In the genomic region with DNA sequence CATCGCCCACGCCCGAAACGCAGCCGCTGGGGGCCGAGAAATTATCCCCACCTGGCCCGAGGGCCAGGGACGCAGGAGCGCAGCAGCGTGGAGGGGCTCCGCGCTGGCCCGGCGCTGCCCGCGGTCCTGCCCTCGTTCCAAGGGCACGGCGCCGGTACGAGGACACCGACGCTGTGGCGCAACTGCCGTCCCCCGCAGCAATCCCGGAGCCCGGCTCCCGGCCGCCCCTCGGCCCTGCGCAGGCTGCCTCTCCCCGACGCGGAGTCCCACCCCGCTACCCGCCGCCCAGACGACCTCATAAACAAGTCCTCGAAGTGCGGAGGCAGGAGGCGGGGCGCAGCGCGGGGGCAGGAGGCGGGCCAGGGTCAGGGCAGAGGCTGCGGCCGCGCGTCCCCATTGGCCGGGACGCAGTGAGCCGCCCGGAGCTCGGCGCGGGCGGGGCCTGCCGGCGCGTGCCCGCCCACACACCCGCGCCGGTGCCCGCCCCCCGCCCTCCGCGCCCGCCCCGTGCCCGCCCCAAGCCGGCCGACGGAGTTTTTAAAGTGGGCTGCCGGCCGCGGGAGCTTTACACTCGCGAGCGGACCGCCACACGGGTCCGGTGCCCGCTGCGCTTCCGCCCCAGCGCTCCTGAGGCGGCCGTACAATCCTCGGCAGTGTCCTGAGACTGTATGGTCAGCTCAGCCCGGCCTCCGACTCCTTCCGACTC, we compare ENCODE assay signal across 8 cellular contexts. TPM values are rescaled to one million over a fixed set of nuclear protein-coding genes. Genes with fewer than 3 reads are reported as not detected.
DNase-seq lines count a peak whose midpoint lies in the region; ATAC-seq and TF ChIP-seq lines count a peak whose summit lies in the region.

A gene (plus strand): TSS at position 568 of the 706 bp plus-strand sequence. CDS start 505 bp downstream, outside the sequence.

- H3K27me3 ChIP-seq in KMS-11 (ENCODE audit: insufficient read depth, low read depth): peaks cover 12% of the 10 kb centered on the region
- no peaks in the 10 kb centered on the region for H3K27me3 ChIP-seq in adrenal gland
- no peaks in the 10 kb centered on the region for H3K27me3 ChIP-seq in tibial artery

- DNase-seq in DMS53 (lab: John Stamatoyannopoulos, UW): peak; percentile 92
- DNase-seq in adrenal gland: peak; percentile 89 to 95 (median 91)
- DNase-seq in cardiac septum (ENCODE audit: low spot score): peak; percentile 98
- peak; percentile 71 for DNase-seq in pons (ENCODE audit: low spot score)
- DNase-seq in tibial artery: peak; percentile 97 to 98

- H3K4me2 ChIP-seq in KMS-11: peak within 1 kb of the TSS; percentile 99

- no peaks in the 10 kb centered on the region for H3K9me3 ChIP-seq in adrenal gland (replicated peaks in 1 of 3)
- no peaks in the 10 kb centered on the region for H3K9me3 ChIP-seq in tibial artery

- H3K36me3 ChIP-seq in KMS-11 (ENCODE audit: insufficient read depth) (no peaks in the 10 kb centered on the region), adrenal gland (replicated peaks in 1 of 2) (no peaks in the 10 kb centered on the region), tibial artery (no peaks in the 10 kb centered on the region)

- H3K79me2 ChIP-seq in KMS-11 (ENCODE audit: insufficient read depth, low read depth): no peaks in the 10 kb centered on the region

- H3K27me3 Mint-ChIP-seq in T-helper 1 cell treated with Interleukin-12 subunit alpha and Interleukin-12 subunit beta and Interleukin-4 antibody, amounts not matched to agents 30 μg/mL and 1 μg/mL, for 36 hours (ENCODE audit: low read depth): peaks cover 84% of the 10 kb centered on the region

- H4K20me1 ChIP-seq in KMS-11 (ENCODE audit: insufficient read depth): no peaks in the 10 kb centered on the region

- H3K9me3 Mint-ChIP-seq in T-helper 1 cell treated with Interleukin-12 subunit alpha and Interleukin-12 subunit beta and Interleukin-4 antibody, amounts not matched to agents 30 μg/mL and 1 μg/mL, for 36 hours: no peaks in the 10 kb centered on the region

- 0 to 1% (median 1%) methylated on average over 7 to 94 of the region's 94 CpGs for WGBS in adrenal gland, 4 donors

- TF ChIP-seq POLR2A in adrenal gland (IDR thresholded peaks at IDR 0.05): peak; percentile 67 to 75

- peak within 1 kb of the TSS; percentile 85 for H3K27ac Mint-ChIP-seq in T-helper 1 cell treated with Interleukin-12 subunit alpha and Interleukin-12 subunit beta and Interleukin-4 antibody, amounts not matched to agents 30 μg/mL and 1 μg/mL, for 36 hours

- intact Hi-C loops in adrenal gland (cut with DNase I) (loop anchor here in 1 of 2 donors (10.0 kb wide), 1 partner anchor 232 kb away; no protein-coding TSS in a partner anchor), cardiac septum (cut with DNase I) (loop anchor here (1.0 to 10.0 kb wide), 7 partner anchors 20 to 285 kb away; no protein-coding TSS in a partner anchor), tibial artery (cut with DNase I; ENCODE audit: low total_unique reads) (loop anchor here (5.0 to 10.0 kb wide), 2 partner anchors 55 to 62 kb away; no protein-coding TSS in a partner anchor)

- H3K4me1 ChIP-seq in KMS-11 (ENCODE audit: low read depth, poor library complexity, severe bottlenecking): no peaks in the 10 kb centered on the region
- peaks cover 0 to 33% of the 10 kb centered on the region in 2 donors for H3K4me1 ChIP-seq in adrenal gland (replicated peaks in 1 of 2)
- peaks cover 0 to 28% (median 10%) of the 10 kb centered on the region in 4 donors for H3K4me1 ChIP-seq in tibial artery

- H3K27ac ChIP-seq in KMS-11 (no peak within 1 kb of the TSS), adrenal gland (peak within 1 kb of the TSS; percentile 24 to 90 (median 88)), tibial artery (peak within 1 kb of the TSS; percentile 82 to 94)

- peak; percentile 77 for ATAC-seq in GM21619 (IDR thresholded peaks at IDR 0.05; ENCODE audit: unreplicated experiment)

- H3K36me3 Mint-ChIP-seq in T-helper 1 cell treated with Interleukin-12 subunit alpha and Interleukin-12 subunit beta and Interleukin-4 antibody, amounts not matched to agents 30 μg/mL and 1 μg/mL, for 36 hours (ENCODE audit: low read depth): peaks cover 1% of the 10 kb centered on the region

- H3K4me3 Mint-ChIP-seq in T-helper 1 cell treated with Interleukin-12 subunit alpha and Interleukin-12 subunit beta and Interleukin-4 antibody, amounts not matched to agents 30 μg/mL and 1 μg/mL, for 36 hours: peak within 1 kb of the TSS; percentile 93

- TF ChIP-seq CTCF in KMS-11 (conservative IDR thresholded peaks at IDR 0.05; ENCODE audit: low read depth, low read length) (no peak), adrenal gland (IDR thresholded peaks at IDR 0.05) (no peak), tibial artery (IDR thresholded peaks at IDR 0.05) (no peak)

- H3K4me3 ChIP-seq in KMS-11 (IDR thresholded peaks at IDR 0.05; ENCODE audit: insufficient read depth, low read depth, low read length): peak within 1 kb of the TSS; percentile 88
- H3K4me3 ChIP-seq in adrenal gland: peak within 1 kb of the TSS; percentile 32 to 83 (median 60)
- peak within 1 kb of the TSS; percentile 65 to 91 for H3K4me3 ChIP-seq in tibial artery

- H2AFZ ChIP-seq in KMS-11 (ENCODE audit: low read depth): peak within 1 kb of the TSS; percentile 99

- H3K4me1 Mint-ChIP-seq in T-helper 1 cell treated with Interleukin-12 subunit alpha and Interleukin-12 subunit beta and Interleukin-4 antibody, amounts not matched to agents 30 μg/mL and 1 μg/mL, for 36 hours (ENCODE audit: low read depth): peaks cover 27% of the 10 kb centered on the region

- H3K9ac ChIP-seq in KMS-11: peak within 1 kb of the TSS; percentile 22; the same call in 1 of the 2 replicates

RNA-seq across cellular contexts. Expression of the gene that starts here (rescaled TPM):
- total RNA-seq in adrenal gland (100 to 1,000 TPM; 124 to 307 (median 237) TPM), cardiac septum (139 TPM)
- polyA plus RNA-seq in adrenal gland: 100 to 1,000 TPM in 1 of 3 donors, 10 to 100 TPM in 2; 62.0 to 178 (median 65.2) TPM
